In the genomic region with DNA sequence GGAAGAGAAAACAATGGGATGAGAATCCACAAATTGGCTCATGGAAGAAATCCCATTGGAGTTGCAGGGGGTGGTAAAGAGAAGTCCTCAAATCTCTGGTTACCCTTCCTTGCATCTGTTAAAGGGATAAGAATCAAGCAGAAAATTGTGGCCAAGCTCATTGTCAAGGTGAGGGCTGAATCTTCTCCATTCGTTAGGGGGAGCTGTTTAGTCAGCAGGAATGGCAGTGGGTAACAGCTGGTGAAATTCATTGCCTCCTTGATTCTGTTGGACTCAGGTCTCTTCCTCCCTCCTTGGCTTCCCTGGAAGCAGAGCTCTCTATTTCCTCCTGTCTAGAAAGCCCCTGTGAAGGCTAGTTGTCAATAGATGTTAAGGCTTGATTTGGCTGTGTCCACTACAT, we compare ENCODE assay signal across 10 cellular contexts.
A peak's percentile ranks its signal among the peaks of the same experiment; 100 is the strongest.
DNase-seq lines count a peak whose midpoint lies in the region; ATAC-seq and TF ChIP-seq lines count a peak whose summit lies in the region.
"Had no signal": no experiment of that assay in that cellular context is flagged by ENCODE, and none has a peak within 500 bp of the region (broad histone marks: within the 10 kb centered on the region; RNA-seq: fewer than 3 reads in every experiment).

No MANE protein-coding gene starts in this region.

- H3K4me3 ChIP-seq in upper lobe of left lung = no peak overlapping the region
- H3K4me3 ChIP-seq: GM12878, SK-N-MC had no signal

- H3K4me1 Mint-ChIP-seq in chondrocyte (ENCODE audit: low read depth) (no peaks in the 10 kb centered on the region), progenitor cell of endocrine pancreas (ENCODE audit: low read depth) (no peaks in the 10 kb centered on the region)
- no peaks in the 10 kb centered on the region for H3K4me1 Mint-ChIP-seq in activated T-cell treated with anti-CD3 and anti-CD28 coated beads, Interleukin-2, amount 50 U/mL, for 4 hours (ENCODE audit: low read depth)

- H3K27ac ChIP-seq in upper lobe of left lung = no peak overlapping the region
- H3K27ac ChIP-seq: SK-N-MC had no signal

- no peak for ATAC-seq in upper lobe of left lung (ENCODE audit: low FRiP score in 2 of 2)
- no peak for ATAC-seq in activated T-cell treated with anti-CD3 and anti-CD28 coated beads, Interleukin-2, amount 50 U/mL, for 4 hours
- no peak for ATAC-seq in HG03378 (IDR thresholded peaks at IDR 0.05; ENCODE audit: unreplicated experiment)
- ATAC-seq: GM12878 had no signal

- H3K4me3 Mint-ChIP-seq in chondrocyte (ENCODE audit: unreplicated experiment) (no peak overlapping the region), progenitor cell of endocrine pancreas (ENCODE audit: low read depth) (no peak overlapping the region)
- no peak overlapping the region for H3K4me3 Mint-ChIP-seq in activated T-cell treated with anti-CD3 and anti-CD28 coated beads, Interleukin-2, amount 50 U/mL, for 4 hours
- H3K4me3 Mint-ChIP-seq: nephron progenitor cell had no signal

- peak; percentile 46 for TF ChIP-seq CTCF in chondrocyte (IDR thresholded peaks at IDR 0.05)
- TF ChIP-seq CTCF in progenitor cell of endocrine pancreas (IDR thresholded peaks at IDR 0.05; ENCODE audit: unreplicated experiment) = peak; percentile 31
- no peak for TF ChIP-seq CTCF in upper lobe of left lung (IDR thresholded peaks at IDR 0.05)

- H3K27ac Mint-ChIP-seq in chondrocyte (ENCODE audit: unreplicated experiment) (no peak overlapping the region), progenitor cell of endocrine pancreas (no peak overlapping the region)
- H3K27ac Mint-ChIP-seq: nephron progenitor cell had no signal

- TF ChIP-seq POLR2A in upper lobe of left lung (IDR thresholded peaks at IDR 0.05) = no peak

- no peaks in the 10 kb centered on the region for H3K9me3 ChIP-seq in upper lobe of left lung

- DNase-seq in GM04504 (ENCODE audit: low read depth) (peak; percentile 3), NCI-H2171 treated with DMSO at 0.1 percent for 48 hours (lab: John Stamatoyannopoulos, UW) (peak; percentile 58), chondrocyte (ENCODE audit: low spot score) (no peak), progenitor cell of endocrine pancreas (ENCODE audit: low spot score, unreplicated experiment) (no peak), upper lobe of left lung (no peak)
- no peak for DNase-seq in activated T-cell treated with anti-CD3 and anti-CD28 coated beads, Interleukin-2, amount 50 U/mL, for 4 hours
- DNase-seq: nephron progenitor cell had no signal

- no peaks in the 10 kb centered on the region for H3K4me1 ChIP-seq in upper lobe of left lung

- WGBS in upper lobe of left lung, 2 donors = 13 to 14% methylated on average over 1 of the region's 1 CpG

- H3K27me3 ChIP-seq in upper lobe of left lung = no peaks in the 10 kb centered on the region

- H3K27me3 Mint-ChIP-seq in chondrocyte (ENCODE audit: low read depth) (peaks cover 5% of the 10 kb centered on the region), progenitor cell of endocrine pancreas (peaks cover 14% of the 10 kb centered on the region)
- no peaks in the 10 kb centered on the region for H3K27me3 Mint-ChIP-seq in activated T-cell treated with anti-CD3 and anti-CD28 coated beads, Interleukin-2, amount 50 U/mL, for 4 hours (ENCODE audit: low read depth)

- TF ChIP-seq EP300 in upper lobe of left lung (IDR thresholded peaks at IDR 0.05) = no peak

- no peaks in the 10 kb centered on the region for H3K36me3 ChIP-seq in upper lobe of left lung

- H3K36me3 Mint-ChIP-seq in chondrocyte (ENCODE audit: low read depth) (no peaks in the 10 kb centered on the region), progenitor cell of endocrine pancreas (ENCODE audit: insufficient read depth) (no peaks in the 10 kb centered on the region)
- no peaks in the 10 kb centered on the region for H3K36me3 Mint-ChIP-seq in activated T-cell treated with anti-CD3 and anti-CD28 coated beads, Interleukin-2, amount 50 U/mL, for 4 hours (ENCODE audit: insufficient read depth)

- H3K9me3 Mint-ChIP-seq in chondrocyte (ENCODE audit: low read depth) = no peaks in the 10 kb centered on the region
- no peaks in the 10 kb centered on the region for H3K9me3 Mint-ChIP-seq in progenitor cell of endocrine pancreas (ENCODE audit: low read depth)
- peaks cover 3% of the 10 kb centered on the region for H3K9me3 Mint-ChIP-seq in activated T-cell treated with anti-CD3 and anti-CD28 coated beads, Interleukin-2, amount 50 U/mL, for 4 hours
- H3K9me3 Mint-ChIP-seq: nephron progenitor cell had no signal

Comparison
In these comparisons a context has a peak if more than half of its experiments do, and no peak if none do; other contexts are left out.
1. DNase-seq: peak in GM04504 (single experiment) and NCI-H2171 treated with DMSO at 0.1 percent for 48 hours (single experiment); none in chondrocyte (single experiment), progenitor cell of endocrine pancreas (single experiment), upper lobe of left lung (0 of 2) and activated T-cell treated with anti-CD3 and anti-CD28 coated beads, Interleukin-2, amount 50 U/mL, for 4 hours (single experiment).
2. CTCF ChIP-seq: peak in chondrocyte (single experiment) and progenitor cell of endocrine pancreas (single experiment); none in upper lobe of left lung (0 of 6).